9 cellular contexts compared by ENCODE assay signal in genomic region chr6:120077489-120077888, GRCh38.
DNase-seq lines count a peak whose midpoint lies in the region; ATAC-seq, FAIRE-seq and TF ChIP-seq lines count a peak whose summit lies in the region.
"Had no signal": no experiment of that assay in that cellular context is flagged by ENCODE, and none has a peak within 500 bp of the region (broad histone marks: within the 10 kb centered on the region; RNA-seq: fewer than 3 reads in every experiment).

No MANE protein-coding gene starts in this region.

- BruUV-seq in K562 (replicated peaks; lab: Mats Ljungman, UMichigan): no TSS peak

- H3K9me2 ChIP-seq in MM.1S (replicated peaks; ENCODE audit: insufficient read depth, low read length): no peaks in the 10 kb centered on the region

- H3K4me1 ChIP-seq in MM.1S (ENCODE audit: low read length): no peaks in the 10 kb centered on the region
- H3K4me1 ChIP-seq in K562 (replicated peaks in 1 of 2; ENCODE audit: control insufficient read depth in 2 of 2, insufficient read depth in 2 of 2, low read length in 2 of 2): no peaks in the 10 kb centered on the region
- no peaks in the 10 kb centered on the region for H3K4me1 ChIP-seq in mesendoderm (ENCODE audit: control insufficient read depth, low read depth, low read length)

- H2AK5ac ChIP-seq in mesendoderm (ENCODE audit: low read length): no peak overlapping the region

- no peak overlapping the region for H3K18ac ChIP-seq in mesendoderm (ENCODE audit: low read length)

- H3K9ac ChIP-seq in MM.1S (ENCODE audit: low read length) (no peak overlapping the region), K562 (ENCODE audit: insufficient read depth in 1 of 2, low read depth in 2 of 2, low read length in 2 of 2) (no peak overlapping the region), mesendoderm (ENCODE audit: low read length) (no peak overlapping the region)

- ATAC-seq in K562 (no peak), GM18870 (IDR thresholded peaks at IDR 0.05; ENCODE audit: unreplicated experiment) (no peak), GM18861 (IDR thresholded peaks at IDR 0.05; ENCODE audit: unreplicated experiment) (no peak), GM19328 (IDR thresholded peaks at IDR 0.05; ENCODE audit: unreplicated experiment) (no peak)

- H2AFZ ChIP-seq in MM.1S (ENCODE audit: low read length) (no peak overlapping the region), K562 (ENCODE audit: low read depth, low read length) (no peak overlapping the region)

- H3K27ac ChIP-seq in MM.1S (ENCODE audit: low read length): no peak overlapping the region
- no peak overlapping the region for H3K27ac ChIP-seq in K562 (ENCODE audit: extremely low read depth, low read depth, low read length)
- no peak overlapping the region for H3K27ac ChIP-seq in mesendoderm (ENCODE audit: low read depth, low read length)

- no peaks in the 10 kb centered on the region for H3F3A ChIP-seq in MM.1S (ENCODE audit: insufficient read depth, low read length)

- FAIRE-seq in K562 (lab: Jason Lieb, UNC): no peak

- H2BK120ac ChIP-seq in mesendoderm (ENCODE audit: low read depth, low read length): no peak overlapping the region

- H3K9me3 ChIP-seq in MM.1S (replicated peaks; ENCODE audit: insufficient read depth, low read length) (no peaks in the 10 kb centered on the region), K562 (replicated peaks; ENCODE audit: control insufficient read depth, insufficient read depth, low read depth, low read length) (no peaks in the 10 kb centered on the region)

- DNase-seq in MM.1S: peak; percentile 10
- DNase-seq in K562 (ENCODE audit: extremely low read depth in 1 of 4, low spot score in 3 of 4): peak in 1 of 4 experiments; percentile 1
- DNase-seq in mesendoderm: peak; percentile 75
- no peak for DNase-seq in pons (ENCODE audit: low spot score)
- DNase-seq: NCI-H1092 had no signal

- no peaks in the 10 kb centered on the region for H3K79me1 ChIP-seq in mesendoderm (ENCODE audit: low read length)

- H4K5ac ChIP-seq in mesendoderm (ENCODE audit: low read length): no peak overlapping the region

- no peak overlapping the region for H3K4me3 ChIP-seq in MM.1S (ENCODE audit: low read length)
- no peak overlapping the region for H3K4me3 ChIP-seq in K562
- no peak overlapping the region for H3K4me3 ChIP-seq in mesendoderm (ENCODE audit: low read length)

- H4K20me1 ChIP-seq in MM.1S (ENCODE audit: insufficient read depth, low read length) (no peaks in the 10 kb centered on the region), K562 (replicated peaks; ENCODE audit: control insufficient read depth, insufficient read depth, low read length) (no peaks in the 10 kb centered on the region)

- H3K9me1 ChIP-seq in K562 (ENCODE audit: control insufficient read depth, insufficient read depth, low read length): no peaks in the 10 kb centered on the region

- in situ Hi-C loops in K562 (cut with MboI): no loop called here

- H3K4me2 ChIP-seq in MM.1S (ENCODE audit: low read depth, low read length) (no peak overlapping the region), K562 (ENCODE audit: insufficient read depth, low read length) (no peak overlapping the region), mesendoderm (ENCODE audit: low read length) (no peak overlapping the region)

- H3K56ac ChIP-seq in mesendoderm (ENCODE audit: low read length): no peak overlapping the region

- intact Hi-C loops in K562 (cut with micrococcal nuclease): no loop called here

- H3K27me3 ChIP-seq in MM.1S (replicated peaks; ENCODE audit: insufficient read depth, low read length) (no peaks in the 10 kb centered on the region), K562 (ENCODE audit: control insufficient read depth in 2 of 2, insufficient read depth in 2 of 2, low read length in 2 of 2) (no peaks in the 10 kb centered on the region), mesendoderm (ENCODE audit: insufficient read depth, low read length, poor library complexity) (no peaks in the 10 kb centered on the region)

- no peak for TF ChIP-seq EP300 in K562 (IDR thresholded peaks at IDR 0.05; ENCODE audit: low read length)

- TF ChIP-seq RAD21 in K562 (CRISPR knock-in tag; conservative IDR thresholded peaks at IDR 0.05 in 1 of 2, IDR thresholded peaks at IDR 0.05 in 1 of 2): peak; percentile 16 to 53; a peak in 3 of 4 replicates

- H4K8ac ChIP-seq in mesendoderm (ENCODE audit: low read depth, low read length): no peak overlapping the region

- WGBS in K562 (ENCODE audit: insufficient coverage, low coverage, missing lambda C conversion rate): 0% methylated on average over 2 of the region's 2 CpGs
- WGBS in mesendoderm (ENCODE audit: extremely low coverage, insufficient coverage, low lambda C conversion rate): no CpG with 5 or more reads among the region's 2 CpGs

- POLR2A ChIA-PET in K562 (lab: Yijun Ruan, JAX): no interaction called here

- TF ChIP-seq POLR2A in K562 (conservative IDR thresholded peaks at IDR 0.05): no peak

- H3K36me3 ChIP-seq in MM.1S (replicated peaks; ENCODE audit: insufficient read depth, low read length) (no peaks in the 10 kb centered on the region), K562 (ENCODE audit: control insufficient read depth, insufficient read depth, low read length) (no peaks in the 10 kb centered on the region), mesendoderm (ENCODE audit: control insufficient read depth, insufficient read depth, low read length) (no peaks in the 10 kb centered on the region)

- CTCF ChIA-PET in K562 (lab: Yijun Ruan, JAX; ENCODE audit: low intra/inter-chr PET ratio): no interaction called here

- TF ChIP-seq CTCF in GM12872 (IDR thresholded peaks at IDR 0.05; ENCODE audit: insufficient read depth, low read depth, low read length): peak; percentile 19; the same call in 1 of the 3 replicates
- peak; percentile 8; the same call in 1 of the 2 replicates for TF ChIP-seq CTCF in MM.1S (IDR thresholded peaks at IDR 0.05; ENCODE audit: low read length)
- TF ChIP-seq CTCF in K562 (IDR thresholded peaks at IDR 0.05 in 2 of 3, conservative IDR thresholded peaks at IDR 0.05 in 1 of 3; ENCODE audit: insufficient read depth in 2 of 3, low read depth in 1 of 3, low read length in 3 of 3): no peak

- H2BK5ac ChIP-seq in mesendoderm (ENCODE audit: low read length): no peak overlapping the region

- H3K23ac ChIP-seq in mesendoderm (ENCODE audit: low read length): no peak overlapping the region

- no peak overlapping the region for H3K4ac ChIP-seq in mesendoderm (ENCODE audit: low read depth, low read length)

- H3K79me2 ChIP-seq in MM.1S (ENCODE audit: low read length) (no peaks in the 10 kb centered on the region), K562 (ENCODE audit: control insufficient read depth, insufficient read depth, low read length) (no peaks in the 10 kb centered on the region), mesendoderm (ENCODE audit: control insufficient read depth, insufficient read depth, low read length) (no peaks in the 10 kb centered on the region)

- H2BK15ac ChIP-seq in mesendoderm (replicated peaks; ENCODE audit: low read depth): no peak overlapping the region

TF ChIP-seq in K562, 482 proteins besides CTCF, POLR2A, EP300 and RAD21 (continues in another document):
- TF ChIP-seq HSF4 (CRISPR knock-in tag; IDR thresholded peaks at IDR 0.05; ENCODE audit: borderline replicate concordance) (no peak), ESRRB (CRISPR knock-in tag; IDR thresholded peaks at IDR 0.05; ENCODE audit: borderline replicate concordance) (no peak)

Comparison
In these comparisons a context has a peak if more than half of its experiments do, and no peak if none do; other contexts are left out.
1. CTCF ChIP-seq: peak in GM12872 (single experiment) and MM.1S (single experiment); none in K562 (0 of 3).